ENCODE assay signal across 7 cellular contexts in the genomic region with DNA sequence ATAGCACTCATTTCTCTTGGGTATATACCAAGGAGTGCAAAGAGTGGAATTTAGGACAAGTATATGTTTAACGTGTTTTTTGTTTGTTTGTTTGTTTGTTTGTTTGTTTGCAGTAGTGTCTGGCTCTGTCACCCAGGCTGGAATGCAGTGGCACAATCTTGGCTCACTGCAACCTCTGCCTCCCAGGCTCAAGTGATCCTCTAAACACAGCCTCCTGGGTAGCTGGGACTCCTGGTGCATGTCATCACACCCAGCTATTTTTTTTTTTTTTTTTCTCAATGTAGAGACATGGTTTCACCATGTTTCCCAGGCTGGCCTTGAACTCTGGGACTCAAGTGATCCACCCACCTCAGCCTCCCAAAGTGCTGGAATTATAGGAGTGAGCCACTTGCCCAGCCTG.
"Had no signal": no experiment of that assay in that cellular context is flagged by ENCODE, and none has a peak within 500 bp of the region (broad histone marks: within the 10 kb centered on the region; RNA-seq: fewer than 3 reads in every experiment).

No MANE protein-coding gene starts in this region.

- H3K4me1 Mint-ChIP-seq: IgD-negative memory B cell had no signal

- H3K27me3 Mint-ChIP-seq: IgD-negative memory B cell had no signal

- H3K27ac ChIP-seq: HL-60 had no signal

- H3K36me3 Mint-ChIP-seq: IgD-negative memory B cell had no signal

- ATAC-seq: K562 had no signal

- H3K27ac Mint-ChIP-seq: IgD-negative memory B cell had no signal

- FAIRE-seq: HTR-8/SVneo, K562 had no signal

- DNase-seq: IMR-90, KBM-7, KG1 had no signal

- H3K4me3 ChIP-seq: K562 had no signal

- H3K4me3 Mint-ChIP-seq: IgD-negative memory B cell had no signal
